In genomic region chr3:97177242-97177641, GRCh38 we compare ENCODE assay signal across 28 cellular contexts.
"Had no signal": no experiment of that assay in that cellular context is flagged by ENCODE, and none has a peak within 500 bp of the region (broad histone marks: within the 10 kb centered on the region; RNA-seq: fewer than 3 reads in every experiment).

No MANE protein-coding gene starts in this region.

- H3K27me3 Mint-ChIP-seq: stimulated activated memory B cell treated with anti-CD40 and anti-IgM and Interleukin-4, amounts not matched to agents 10 μg/mL and 1 μg/mL and 100 μg/mL, for 72 hours; stimulated activated naive B cell treated with anti-CD40 and anti-IgM and Interleukin-4, amounts not matched to agents 10 μg/mL and 1 μg/mL and 100 μg/mL, for 72 hours; stimulated activated naive CD8-positive, alpha-beta T cell treated with anti-CD3 and anti-CD28 coated beads, Interleukin-15, amount 100 ng/mL, for 72 hours; stimulated activated naive CD8-positive, alpha-beta T cell treated with anti-CD3 and anti-CD28 coated beads, Interleukin-15, Interleukin-2, amounts not matched to agents 100 ng/mL and 50 ng/mL, for 24 hours; type B pancreatic cell had no signal

- ATAC-seq: stimulated activated effector memory CD8-positive, alpha-beta T cell treated with anti-CD3 and anti-CD28 coated beads, Interleukin-12 subunit alpha, Interleukin-12 subunit beta, amount 100 ng/mL, for 72 hours; stimulated activated memory B cell treated with anti-CD40 and anti-IgM and Interleukin-4, amounts not matched to agents 10 μg/mL and 1 μg/mL and 100 μg/mL, for 72 hours; stimulated activated naive B cell treated with anti-CD40 and anti-IgM and Interleukin-4, amounts not matched to agents 10 μg/mL and 1 μg/mL and 100 μg/mL, for 72 hours; stimulated activated naive CD8-positive, alpha-beta T cell treated with anti-CD3 and anti-CD28 coated beads, Interleukin-15, amount 100 ng/mL, for 72 hours; stimulated activated naive CD8-positive, alpha-beta T cell treated with anti-CD3 and anti-CD28 coated beads, Interleukin-15, Interleukin-2, amounts not matched to agents 100 U/mL and 50 U/mL, for 24 hours; upper lobe of right lung had no signal

- DNase-seq: stimulated activated CD4-positive, alpha-beta T cell treated with anti-CD3 and anti-CD28 coated beads, Interleukin-2, amount 100 ng/mL, for 48 hours; stimulated activated CD4-positive, alpha-beta T cell treated with anti-CD3 and anti-CD28 coated beads, Interleukin-4, amount 100 ng/mL, for 1 hour; stimulated activated CD4-positive, alpha-beta T cell treated with anti-CD3 and anti-CD28 coated beads, Interleukin-4, amount 100 ng/mL, for 24 hours; stimulated activated CD4-positive, alpha-beta T cell treated with anti-CD3 and anti-CD28 coated beads, Interleukin-4, amount 100 ng/mL, for 4 hours; stimulated activated CD8-positive, alpha-beta memory T cell treated with anti-CD3 and anti-CD28 coated beads, Interleukin-4, amount 100 ng/mL, for 48 hours; stimulated activated naive B cell treated with anti-CD40 and anti-IgM and Interleukin-4, amounts not matched to agents 10 μg/mL and 1 μg/mL and 100 μg/mL, for 72 hours; stimulated activated naive CD4-positive, alpha-beta T cell; stimulated activated naive CD4-positive, alpha-beta T cell treated with Interleukin-2 at 50 U/mL for 16 hours; stimulated activated naive CD8-positive, alpha-beta T cell treated with anti-CD3 and anti-CD28 coated beads, Interleukin-15, amount 100 ng/mL, for 72 hours; stimulated activated naive CD8-positive, alpha-beta T cell treated with anti-CD3 and anti-CD28 coated beads, Interleukin-15, Interleukin-2, amounts not matched to agents 100 U/mL and 50 U/mL, for 24 hours; stomach; substantia nigra; testis; thyroid gland; tibial artery; transverse colon; trophoblast cell; upper lobe of left lung; upper lobe of right lung; uterus had no signal

- H3K4me3 ChIP-seq: stomach, suprapubic skin, testis, thoracic aorta, thyroid gland, tibial artery, tibial nerve, transverse colon, upper lobe of left lung, upper lobe of right lung, uterus, vagina had no signal

- H3K36me3 Mint-ChIP-seq: stimulated activated effector memory CD8-positive, alpha-beta T cell treated with anti-CD3 and anti-CD28 coated beads, Interleukin-12 subunit alpha, Interleukin-12 subunit beta, amount 100 ng/mL, for 72 hours; stimulated activated memory B cell treated with anti-CD40 and anti-IgM and Interleukin-4, amounts not matched to agents 10 μg/mL and 1 μg/mL and 100 μg/mL, for 72 hours; stimulated activated naive B cell treated with anti-CD40 and anti-IgM and Interleukin-4, amounts not matched to agents 10 μg/mL and 1 μg/mL and 100 μg/mL, for 72 hours had no signal

- H3K4me1 Mint-ChIP-seq: stimulated activated effector memory CD8-positive, alpha-beta T cell treated with anti-CD3 and anti-CD28 coated beads, Interleukin-12 subunit alpha, Interleukin-12 subunit beta, amount 100 ng/mL, for 72 hours; stimulated activated memory B cell treated with anti-CD40 and anti-IgM and Interleukin-4, amounts not matched to agents 10 μg/mL and 1 μg/mL and 100 μg/mL, for 72 hours; stimulated activated naive B cell treated with anti-CD40 and anti-IgM and Interleukin-4, amounts not matched to agents 10 μg/mL and 1 μg/mL and 100 μg/mL, for 72 hours; stimulated activated naive CD8-positive, alpha-beta T cell treated with anti-CD3 and anti-CD28 coated beads, Interleukin-15, amount 100 ng/mL, for 72 hours had no signal

- H3K9me3 Mint-ChIP-seq: type B pancreatic cell had no signal

- H3K27me3 ChIP-seq: stomach, suprapubic skin, testis, thyroid gland, tibial artery, tibial nerve, transverse colon, upper lobe of left lung, upper lobe of right lung, uterus, vagina had no signal

- H3K27ac Mint-ChIP-seq: stimulated activated effector memory CD8-positive, alpha-beta T cell treated with anti-CD3 and anti-CD28 coated beads, Interleukin-12 subunit alpha, Interleukin-12 subunit beta, amount 100 ng/mL, for 72 hours; stimulated activated memory B cell treated with anti-CD40 and anti-IgM and Interleukin-4, amounts not matched to agents 10 μg/mL and 1 μg/mL and 100 μg/mL, for 72 hours; stimulated activated naive B cell treated with anti-CD40 and anti-IgM and Interleukin-4, amounts not matched to agents 10 μg/mL and 1 μg/mL and 100 μg/mL, for 72 hours; stimulated activated naive CD8-positive, alpha-beta T cell treated with anti-CD3 and anti-CD28 coated beads, Interleukin-15, amount 100 ng/mL, for 72 hours; stimulated activated naive CD8-positive, alpha-beta T cell treated with anti-CD3 and anti-CD28 coated beads, Interleukin-15, Interleukin-2, amounts not matched to agents 100 ng/mL and 50 ng/mL, for 24 hours; type B pancreatic cell had no signal

- H3K27ac ChIP-seq: stomach, suprapubic skin, testis, thoracic aorta, thyroid gland, tibial artery, tibial nerve, transverse colon, upper lobe of left lung, upper lobe of right lung, uterus, vagina had no signal

- H3K36me3 ChIP-seq: stomach, suprapubic skin, thoracic aorta, thyroid gland, tibial artery, tibial nerve, transverse colon, upper lobe of left lung, upper lobe of right lung, uterus, vagina had no signal

- H3K9me3 ChIP-seq: testis, thyroid gland, upper lobe of right lung, vagina had no signal

- H3K4me3 Mint-ChIP-seq: stimulated activated effector memory CD8-positive, alpha-beta T cell treated with anti-CD3 and anti-CD28 coated beads, Interleukin-12 subunit alpha, Interleukin-12 subunit beta, amount 100 ng/mL, for 72 hours; stimulated activated memory B cell treated with anti-CD40 and anti-IgM and Interleukin-4, amounts not matched to agents 10 μg/mL and 1 μg/mL and 100 μg/mL, for 72 hours; stimulated activated naive B cell treated with anti-CD40 and anti-IgM and Interleukin-4, amounts not matched to agents 10 μg/mL and 1 μg/mL and 100 μg/mL, for 72 hours; stimulated activated naive CD8-positive, alpha-beta T cell treated with anti-CD3 and anti-CD28 coated beads, Interleukin-15, amount 100 ng/mL, for 72 hours; stimulated activated naive CD8-positive, alpha-beta T cell treated with anti-CD3 and anti-CD28 coated beads, Interleukin-15, Interleukin-2, amounts not matched to agents 100 ng/mL and 50 ng/mL, for 24 hours; type B pancreatic cell had no signal

- H3K4me1 ChIP-seq: stomach, suprapubic skin, testis, thyroid gland, tibial artery, tibial nerve, transverse colon, upper lobe of left lung, upper lobe of right lung, uterus, vagina had no signal
